Comparison of ENCODE assay signal across 1 cellular context in genomic region chr21:43342301-43342881, GRCh38.
TF ChIP-seq lines count a peak whose summit lies in the region.

No MANE protein-coding gene starts in this region.

TF ChIP-seq in IMR-90, 13 proteins besides CTCF, POLR2A, EP300 and RAD21:
- TF ChIP-seq ELK1 (IDR thresholded peaks at IDR 0.05; ENCODE audit: borderline replicate concordance, low read depth, low read length) (no peak), NFE2L2 (IDR thresholded peaks at IDR 0.05; ENCODE audit: low read depth, low read length) (no peak)
